In the genomic region with DNA sequence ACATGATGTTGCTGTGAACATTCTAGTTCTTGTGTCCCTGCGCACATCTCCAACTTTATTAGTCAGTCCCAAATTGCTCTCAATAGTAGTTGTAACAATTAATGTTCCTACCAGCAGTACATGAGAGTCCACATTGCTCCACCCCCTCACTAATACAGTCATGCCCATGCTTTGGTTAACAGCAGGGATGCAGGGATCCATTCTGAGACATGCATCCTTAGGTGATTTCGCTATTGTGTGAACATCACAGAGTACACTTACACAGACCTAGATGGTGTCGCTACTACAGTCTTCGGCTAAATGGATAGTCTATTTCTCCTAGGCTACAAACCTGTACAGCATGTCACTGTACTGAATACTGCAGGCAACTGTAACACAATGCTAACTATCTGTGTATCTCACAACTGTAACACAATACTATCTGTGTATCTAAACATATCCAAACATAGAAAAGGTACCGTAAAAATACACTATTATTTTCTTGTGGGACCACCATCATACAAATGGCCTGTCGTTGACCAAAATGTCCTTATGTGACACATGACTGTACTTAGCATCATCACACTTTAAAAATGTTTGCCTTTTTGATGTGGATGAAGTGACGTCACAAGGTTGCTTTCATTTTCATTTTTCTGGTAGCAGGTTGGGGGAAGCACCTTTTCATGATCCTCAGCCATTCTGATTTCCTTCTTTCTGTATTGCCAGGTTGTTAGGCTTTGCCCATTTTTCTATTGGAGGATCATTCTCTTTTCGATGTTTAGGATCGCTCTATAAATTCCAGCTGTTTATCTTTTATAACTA, we compare ENCODE assay signal across 10 cellular contexts.
DNase-seq lines count a peak whose midpoint lies in the region; ATAC-seq lines count a peak whose summit lies in the region.
"Had no signal": no experiment of that assay in that cellular context is flagged by ENCODE, and none has a peak within 500 bp of the region (broad histone marks: within the 10 kb centered on the region; RNA-seq: fewer than 3 reads in every experiment).

No MANE protein-coding gene starts in this region.

- peaks cover 6% of the 10 kb centered on the region for H3K9me3 Mint-ChIP-seq in activated naive CD8-positive, alpha-beta T cell treated with anti-CD3 and anti-CD28 coated beads for 36 hours

- no peak overlapping the region for H3K4me3 Mint-ChIP-seq in activated naive CD8-positive, alpha-beta T cell treated with anti-CD3 and anti-CD28 coated beads for 36 hours

- H3K27ac Mint-ChIP-seq in activated naive CD8-positive, alpha-beta T cell treated with anti-CD3 and anti-CD28 coated beads for 36 hours = peak overlapping the region; percentile 57

- H3K4me1 Mint-ChIP-seq in activated naive CD8-positive, alpha-beta T cell treated with anti-CD3 and anti-CD28 coated beads for 36 hours = peaks cover 24% of the 10 kb centered on the region

- ATAC-seq in GM19043 (IDR thresholded peaks at IDR 0.05; ENCODE audit: low read depth, unreplicated experiment) (peak; percentile 40), HG03442 (IDR thresholded peaks at IDR 0.05; ENCODE audit: unreplicated experiment) (peak; percentile 42)
- ATAC-seq: left ventricle myocardium superior had no signal

- DNase-seq in DMS53 treated with DMSO at 0.1 percent for 48 hours (lab: John Stamatoyannopoulos, UW; ENCODE audit: unreplicated experiment) (peak; percentile 32), amniotic stem cell (lab: John Stamatoyannopoulos, UW) (no peak), MV-4-11 (lab: John Stamatoyannopoulos, UW) (no peak), NOMO-1 treated with dmso at 0.1 percent for 144 hours (lab: John Stamatoyannopoulos, UW; ENCODE audit: unreplicated experiment) (no peak), NCI-H2227 (lab: John Stamatoyannopoulos, UW; ENCODE audit: unreplicated experiment) (no peak)
- DNase-seq in activated naive CD8-positive, alpha-beta T cell treated with anti-CD3 and anti-CD28 coated beads for 36 hours = peak; percentile 22
- DNase-seq: foreskin fibroblast, left ventricle myocardium superior had no signal

- no peaks in the 10 kb centered on the region for H3K27me3 Mint-ChIP-seq in activated naive CD8-positive, alpha-beta T cell treated with anti-CD3 and anti-CD28 coated beads for 36 hours

- peaks cover 7% of the 10 kb centered on the region for H3K36me3 Mint-ChIP-seq in activated naive CD8-positive, alpha-beta T cell treated with anti-CD3 and anti-CD28 coated beads for 36 hours

Comparison
In these comparisons a context has a peak if more than half of its experiments do, and no peak if none do; other contexts are left out.
1. DNase-seq: peak in DMS53 treated with DMSO at 0.1 percent for 48 hours (single experiment) and activated naive CD8-positive, alpha-beta T cell treated with anti-CD3 and anti-CD28 coated beads for 36 hours (single experiment); none in amniotic stem cell (single experiment), MV-4-11 (single experiment), NOMO-1 treated with dmso at 0.1 percent for 144 hours (single experiment) and NCI-H2227 (single experiment).